ENCODE assay signal across 2 cellular contexts in genomic region chr17:44297975-44298374, GRCh38.
TF ChIP-seq lines count a peak whose summit lies in the region.

No MANE protein-coding gene starts in this region.

TF ChIP-seq in GM23338, 12 proteins besides CTCF, POLR2A, EP300 and RAD21:
- TF ChIP-seq CREB1 (CRISPR knock-in tag; IDR thresholded peaks at IDR 0.05; ENCODE audit: low read depth) = no peak
- no peak for TF ChIP-seq ETS1 (IDR thresholded peaks at IDR 0.05)
- TF ChIP-seq EZH2 (IDR thresholded peaks at IDR 0.05; ENCODE audit: low read depth, unreplicated experiment) = no peak
- no peak for TF ChIP-seq ZNF331 (CRISPR knock-in tag; IDR thresholded peaks at IDR 0.05; ENCODE audit: low read depth)
- TF ChIP-seq POLR2AphosphoS5 (IDR thresholded peaks at IDR 0.05; ENCODE audit: low read depth) = no peak
- TF ChIP-seq ZNF462 (CRISPR knock-in tag; IDR thresholded peaks at IDR 0.05) = no peak
- TF ChIP-seq NANOG (IDR thresholded peaks at IDR 0.05; ENCODE audit: borderline replicate concordance) = no peak
- no peak for TF ChIP-seq REST (IDR thresholded peaks at IDR 0.05; ENCODE audit: unreplicated experiment)
- TF ChIP-seq JUNB (IDR thresholded peaks at IDR 0.05; ENCODE audit: unreplicated experiment) = no peak
- TF ChIP-seq STAT1 (IDR thresholded peaks at IDR 0.05; ENCODE audit: unreplicated experiment) = no peak
- no peak for TF ChIP-seq EZH2phosphoT487 (IDR thresholded peaks at IDR 0.05; ENCODE audit: unreplicated experiment)
- no peak for TF ChIP-seq ZNF114 (CRISPR knock-in tag; IDR thresholded peaks at IDR 0.05)

TF ChIP-seq in H1, 55 proteins besides CTCF, POLR2A, EP300 and RAD21:
- TF ChIP-seq POU5F1 (IDR thresholded peaks at IDR 0.05; ENCODE audit: low read depth, low read length) (no peak), POLR2AphosphoS5 (IDR thresholded peaks at IDR 0.05; ENCODE audit: low read depth, low read length) (no peak), SP4 (IDR thresholded peaks at IDR 0.05; ENCODE audit: low read length) (no peak), KDM5A (IDR thresholded peaks at IDR 0.05; ENCODE audit: low read length) (no peak), NRF1 (IDR thresholded peaks at IDR 0.05; ENCODE audit: low read depth, low read length) (no peak), TEAD4 (IDR thresholded peaks at IDR 0.05; ENCODE audit: low read depth, low read length) (no peak), GABPA (IDR thresholded peaks at IDR 0.05; ENCODE audit: borderline replicate concordance, insufficient read depth, low read length) (no peak), E2F6 (IDR thresholded peaks at IDR 0.05) (no peak), KDM4A (IDR thresholded peaks at IDR 0.05; ENCODE audit: low read depth, low read length, severe bottlenecking) (no peak), EZH2 (IDR thresholded peaks at IDR 0.05; ENCODE audit: low read depth, low read length, severe bottlenecking) (no peak), SAP30 (IDR thresholded peaks at IDR 0.05; ENCODE audit: insufficient read depth, insufficient replicate concordance, low read length) (no peak), SRF (IDR thresholded peaks at IDR 0.05; ENCODE audit: low read depth, low read length) (no peak), RXRA (IDR thresholded peaks at IDR 0.05; ENCODE audit: insufficient read depth, low read depth, low read length) (no peak), TCF12 (IDR thresholded peaks at IDR 0.05; ENCODE audit: low read depth, low read length) (no peak), JUN (IDR thresholded peaks at IDR 0.05; ENCODE audit: low read depth, low read length) (no peak), ATF2 (IDR thresholded peaks at IDR 0.05; ENCODE audit: low read length) (no peak), SIRT6 (IDR thresholded peaks at IDR 0.05; ENCODE audit: low read length) (no peak), ASH2L (IDR thresholded peaks at IDR 0.05; ENCODE audit: low read length) (no peak), USF2 (IDR thresholded peaks at IDR 0.05; ENCODE audit: low read length) (no peak)
